10 cellular contexts compared by ENCODE assay signal in the genomic region with DNA sequence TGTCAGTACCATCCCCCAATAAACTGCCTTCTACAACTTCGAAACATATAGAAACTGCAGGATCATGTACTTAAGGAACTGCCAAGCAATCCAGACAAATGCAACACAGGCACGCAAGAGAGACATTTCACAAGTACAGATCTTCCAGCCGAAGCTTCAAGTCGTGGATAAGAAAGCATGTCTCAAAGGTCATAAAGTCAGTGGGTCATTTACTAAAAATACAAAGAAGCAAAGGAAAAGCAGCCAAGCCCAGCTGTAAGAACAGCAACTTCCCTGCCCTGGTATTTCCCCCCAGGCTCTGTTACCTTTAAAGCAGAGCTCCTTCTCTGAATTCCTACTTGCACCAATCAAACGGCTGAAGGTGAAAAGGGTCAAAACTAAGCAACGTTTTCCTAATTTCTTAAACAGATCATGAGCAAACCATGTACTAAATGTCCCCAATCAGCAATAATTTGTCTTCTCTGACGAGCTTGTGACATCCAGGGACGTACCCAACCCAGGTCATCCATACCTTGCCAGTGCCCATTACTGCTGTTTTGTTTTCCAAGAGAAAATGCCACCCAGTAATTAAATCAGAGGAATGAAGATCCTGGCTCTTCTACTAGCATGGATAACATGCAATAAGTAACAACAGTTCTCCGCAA. TPM values are rescaled to one million over a fixed set of nuclear protein-coding genes. Genes with fewer than 3 reads are reported as not detected.
A peak's percentile ranks its signal among the peaks of the same experiment; 100 is the strongest.
DNase-seq lines count a peak whose midpoint lies in the region; ATAC-seq, FAIRE-seq and TF ChIP-seq lines count a peak whose summit lies in the region.
"Had no signal": no experiment of that assay in that cellular context is flagged by ENCODE, and none has a peak within 500 bp of the region (broad histone marks: within the 10 kb centered on the region; RNA-seq: fewer than 3 reads in every experiment).

No MANE protein-coding gene starts in this region.

- H3K36me3 ChIP-seq in left ventricle myocardium inferior = peaks cover 33% of the 10 kb centered on the region
- H3K36me3 ChIP-seq in lung (ENCODE audit: control insufficient read depth in 2 of 2, insufficient read depth in 2 of 2, low read length in 2 of 2) = peaks cover 4 to 13% of the 10 kb centered on the region in 2 donors
- no peaks in the 10 kb centered on the region; the same call in 1 of the 2 replicates for H3K36me3 ChIP-seq in H7 (replicated peaks; ENCODE audit: control insufficient read depth, insufficient read depth, low read length)

- intact Hi-C loops in left ventricle myocardium inferior (cut with micrococcal nuclease) (no loop called here), left ventricle myocardium superior (cut with micrococcal nuclease) (no loop called here)

- H3K9me3 ChIP-seq in left ventricle myocardium inferior (replicated peaks) = no peaks in the 10 kb centered on the region
- H3K9me3 ChIP-seq in lung (ENCODE audit: control insufficient read depth in 2 of 2, insufficient read depth in 1 of 2, low read length in 1 of 2) = no peaks in the 10 kb centered on the region
- H3K9me3 ChIP-seq: prostate gland had no signal

- peak overlapping the region; percentile 98 for H3K27ac ChIP-seq in left ventricle myocardium inferior (replicated peaks)
- peak overlapping the region in 1 of 2 donors; percentile 64 for H3K27ac ChIP-seq in lung (ENCODE audit: low read depth in 1 of 2, low read length in 1 of 2)

- DNase-seq in left ventricle myocardium inferior (no peak), left ventricle myocardium superior (no peak), lung (ENCODE audit: low spot score) (peak; percentile 27), D721Med (ENCODE audit: insufficient read length, low spot score) (no peak), H7 (no peak)
- no peak for DNase-seq in activated CD4-positive, CD25-positive, alpha-beta regulatory T cell (lab: John Stamatoyannopoulos, UW)
- DNase-seq in activated CD8-positive, alpha-beta memory T cell treated with anti-CD3 and anti-CD28 coated beads for 24 hours = no peak
- DNase-seq: NCI-H446 had no signal

- FAIRE-seq in D721Med (lab: Jason Lieb, UNC) = no peak

- peaks cover 1% of the 10 kb centered on the region for H3K27me3 Mint-ChIP-seq in brain

- 43 to 45% methylated on average over 9 of the region's 9 CpGs for WGBS in lung, 2 donors

- peak overlapping the region in 4 of 5 experiments; percentile 21 to 98 (median 95) for H3K27ac Mint-ChIP-seq in brain

- peaks cover 26% of the 10 kb centered on the region for H3K36me3 Mint-ChIP-seq in brain

- TF ChIP-seq CTCF in left ventricle myocardium inferior (IDR thresholded peaks at IDR 0.05; ENCODE audit: borderline replicate concordance) (no peak), brain (conservative IDR thresholded peaks at IDR 0.05) (no peak), lung (IDR thresholded peaks at IDR 0.05; ENCODE audit: control extremely low read depth, extremely low read depth) (no peak), D721Med (IDR thresholded peaks at IDR 0.05; ENCODE audit: insufficient read depth, missing control alignments) (no peak)

- peaks cover 0 to 3% (median 0%) of the 10 kb centered on the region in 5 experiments for H3K9me3 Mint-ChIP-seq in brain

- ATAC-seq in left ventricle myocardium superior (no peak), lung (ENCODE audit: insufficient read depth, low FRiP score) (no peak)

- H3K4me3 ChIP-seq in left ventricle myocardium inferior = peak overlapping the region; percentile 90
- no peak overlapping the region for H3K4me3 ChIP-seq in lung
- no peak overlapping the region for H3K4me3 ChIP-seq in H7 (ENCODE audit: insufficient read depth, low read depth, low read length)

- H3K4me1 ChIP-seq in left ventricle myocardium inferior = peaks cover 53% of the 10 kb centered on the region
- H3K4me1 ChIP-seq in lung (ENCODE audit: control insufficient read depth in 2 of 2, insufficient read depth in 2 of 2, low read length in 2 of 2) = peaks cover 12 to 14% of the 10 kb centered on the region in 2 donors

- H3K4me1 Mint-ChIP-seq in brain = peaks cover 31% of the 10 kb centered on the region

- no peaks in the 10 kb centered on the region for H3K27me3 ChIP-seq in left ventricle myocardium inferior (ENCODE audit: low read depth)
- no peaks in the 10 kb centered on the region for H3K27me3 ChIP-seq in lung (ENCODE audit: control insufficient read depth, insufficient read depth)
- H3K27me3 ChIP-seq in H7 (ENCODE audit: control insufficient read depth, insufficient read depth, low read length) = no peaks in the 10 kb centered on the region

- H3K4me3 Mint-ChIP-seq in brain = peak overlapping the region; percentile 98 to 100 (median 99)

RNA-seq across cellular contexts. Expression of a gene that starts 1.7 kb away (rescaled TPM):
- total RNA-seq in left ventricle myocardium inferior = 95.0 TPM
- 89.9 TPM for total RNA-seq in left ventricle myocardium superior
- polyA plus RNA-seq in brain (ENCODE audit: insufficient read depth, low read depth, low replicate concordance) = 26.1 TPM
- total RNA-seq in lung = 10 to 100 TPM; 45.0 to 48.5 TPM
- 10 to 100 TPM; 23.1 to 24.3 TPM for polyA plus RNA-seq in lung
- total RNA-seq in H7 (2014; rRNA removed; shearing (Covaris generic)) = 17.6 and 19.0 TPM in 2 replicates
